In genomic region chr12:131982041-131982440, GRCh38 we compare ENCODE assay signal across 25 cellular contexts. TPM values are rescaled to one million over a fixed set of nuclear protein-coding genes. Genes with fewer than 3 reads are reported as not detected.
DNase-seq lines count a peak whose midpoint lies in the region; ATAC-seq, FAIRE-seq and TF ChIP-seq lines count a peak whose summit lies in the region.
"Had no signal": no experiment of that assay in that cellular context is flagged by ENCODE, and none has a peak within 500 bp of the region (broad histone marks: within the 10 kb centered on the region; RNA-seq: fewer than 3 reads in every experiment).

No MANE protein-coding gene starts in this region.

- H3K27me3 Mint-ChIP-seq in activated CD4-positive, alpha-beta T cell treated with anti-CD3 and anti-CD28 coated beads, Interleukin-2, amount 10 ng/mL, durations not matched to agents 7 days and 5 days: no peaks in the 10 kb centered on the region
- no peaks in the 10 kb centered on the region for H3K27me3 Mint-ChIP-seq in osteocyte (ENCODE audit: unreplicated experiment)
- H3K27me3 Mint-ChIP-seq: B cell; CD4-positive, CD25-positive, alpha-beta regulatory T cell; CD8-positive, alpha-beta memory T cell had no signal

- H3K36me3 ChIP-seq in right atrium auricular region (peaks cover 66% of the 10 kb centered on the region), MG63 (peaks cover 73% of the 10 kb centered on the region)

- CTCF ChIA-PET in activated CD4-positive, alpha-beta T cell treated with anti-CD3 and anti-CD28 coated beads, Interleukin-2, amount 10 ng/mL, durations not matched to agents 7 days and 5 days (lab: Charles Lee): interaction anchor here (0.9 kb wide), 1 partner anchor 24 kb away, joined by 3 read pairs; no protein-coding TSS in a partner anchor

- intact Hi-C loops in right cardiac atrium (cut with DNase I): loop anchor here in 1 of 4 donors (10.0 kb wide), 1 partner anchor 367 kb away; no protein-coding TSS in a partner anchor

- H3K4me1 Mint-ChIP-seq in activated CD4-positive, alpha-beta T cell treated with anti-CD3 and anti-CD28 coated beads, Interleukin-2, amount 10 ng/mL, durations not matched to agents 7 days and 5 days: peaks cover 2% of the 10 kb centered on the region
- no peaks in the 10 kb centered on the region for H3K4me1 Mint-ChIP-seq in osteocyte (ENCODE audit: unreplicated experiment)
- H3K4me1 Mint-ChIP-seq: B cell had no signal

- H3K36me3 Mint-ChIP-seq in activated CD4-positive, alpha-beta T cell treated with anti-CD3 and anti-CD28 coated beads, Interleukin-2, amount 10 ng/mL, durations not matched to agents 7 days and 5 days (ENCODE audit: low read depth): peaks cover 27% of the 10 kb centered on the region
- peaks cover 26% of the 10 kb centered on the region for H3K36me3 Mint-ChIP-seq in osteocyte (ENCODE audit: unreplicated experiment)

- H3K4me1 ChIP-seq in right atrium auricular region: no peaks in the 10 kb centered on the region
- no peaks in the 10 kb centered on the region for H3K4me1 ChIP-seq in right cardiac atrium (ENCODE audit: control insufficient read depth, insufficient read depth, low read length)

- H3K9me3 ChIP-seq in right atrium auricular region (no peaks in the 10 kb centered on the region), right cardiac atrium (ENCODE audit: control insufficient read depth, low read length) (no peaks in the 10 kb centered on the region), MG63 (no peaks in the 10 kb centered on the region)
- H3K9me3 ChIP-seq: BLaER1 had no signal

- TF ChIP-seq CTCF in right atrium auricular region (IDR thresholded peaks at IDR 0.05) (no peak), osteocyte (IDR thresholded peaks at IDR 0.05) (no peak)

- no peak for FAIRE-seq in GM12891 (lab: Jason Lieb, UNC)
- FAIRE-seq: A204.1, D721Med, GM12878, GM18507, H1 had no signal

- 96% methylated on average over 17 of the region's 17 CpGs for WGBS in right cardiac atrium

- no peak for DNase-seq in activated CD4-positive, alpha-beta T cell treated with anti-CD3 and anti-CD28 coated beads, Interleukin-2, amount 10 ng/mL, durations not matched to agents 7 days and 5 days
- DNase-seq in activated CD4-positive, alpha-beta T cell treated with anti-CD3 and anti-CD28 coated beads for 4 hours: no peak
- DNase-seq in right atrium auricular region (ENCODE audit: low spot score) (peak; percentile 38), right cardiac atrium (no peak), osteocyte (ENCODE audit: extremely low spot score, unreplicated experiment) (peak; percentile 69), MG63 (no peak), GM12891 (ENCODE audit: insufficient read length, low spot score) (no peak), HuH-7.5 (ENCODE audit: low spot score) (no peak)
- DNase-seq: CD4-positive, CD25-positive, alpha-beta regulatory T cell; CD8-positive, alpha-beta memory T cell; DMS 273 treated with DMSO at 0.1 percent for 48 hours; DMS79; EL; GDM1; H9 had no signal

- H3K27ac ChIP-seq in right atrium auricular region: no peak overlapping the region
- H3K27ac ChIP-seq in right cardiac atrium (ENCODE audit: low read length): no peak overlapping the region
- H3K27ac ChIP-seq: 22Rv1, BLaER1, C4-2B had no signal

- H3K9me3 Mint-ChIP-seq in activated CD4-positive, alpha-beta T cell treated with anti-CD3 and anti-CD28 coated beads, Interleukin-2, amount 10 ng/mL, durations not matched to agents 7 days and 5 days: no peaks in the 10 kb centered on the region
- no peaks in the 10 kb centered on the region for H3K9me3 Mint-ChIP-seq in osteocyte (ENCODE audit: unreplicated experiment)
- H3K9me3 Mint-ChIP-seq: CD4-positive, CD25-positive, alpha-beta regulatory T cell; CD8-positive, alpha-beta memory T cell; H9 had no signal

- POLR2A ChIA-PET in activated CD4-positive, alpha-beta T cell treated with anti-CD3 and anti-CD28 coated beads, Interleukin-2, amount 10 ng/mL, durations not matched to agents 7 days and 5 days (lab: Charles Lee): no interaction called here

- H3K4me3 Mint-ChIP-seq in activated CD4-positive, alpha-beta T cell treated with anti-CD3 and anti-CD28 coated beads, Interleukin-2, amount 10 ng/mL, durations not matched to agents 7 days and 5 days: no peak overlapping the region
- no peak overlapping the region for H3K4me3 Mint-ChIP-seq in osteocyte (ENCODE audit: unreplicated experiment)
- H3K4me3 Mint-ChIP-seq: B cell; CD4-positive, CD25-positive, alpha-beta regulatory T cell; CD8-positive, alpha-beta memory T cell; H9 had no signal

- H3K27ac Mint-ChIP-seq in activated CD4-positive, alpha-beta T cell treated with anti-CD3 and anti-CD28 coated beads, Interleukin-2, amount 10 ng/mL, durations not matched to agents 7 days and 5 days: peak overlapping the region; percentile 57
- no peak overlapping the region for H3K27ac Mint-ChIP-seq in osteocyte (ENCODE audit: unreplicated experiment)
- H3K27ac Mint-ChIP-seq: B cell; CD4-positive, CD25-positive, alpha-beta regulatory T cell had no signal

- no peak for ATAC-seq in right cardiac atrium
- ATAC-seq: GM12878, HCT116 had no signal

- TF ChIP-seq POLR2A in GM12891 (IDR thresholded peaks at IDR 0.05; ENCODE audit: low read depth, low read length): no peak

- no peak overlapping the region for H3K4me3 ChIP-seq in right atrium auricular region
- no peak overlapping the region for H3K4me3 ChIP-seq in right cardiac atrium (ENCODE audit: low read length)
- no peak overlapping the region for H3K4me3 ChIP-seq in MG63
- H3K4me3 ChIP-seq: BLaER1, GM12878 had no signal

- H3K27me3 ChIP-seq in right atrium auricular region (no peaks in the 10 kb centered on the region), right cardiac atrium (ENCODE audit: control insufficient read depth, insufficient read depth) (no peaks in the 10 kb centered on the region), MG63 (no peaks in the 10 kb centered on the region)
- H3K27me3 ChIP-seq: BLaER1 had no signal

TF ChIP-seq in GM12891, 5 proteins besides CTCF, POLR2A, EP300 and RAD21:
- TF ChIP-seq TAF1 (IDR thresholded peaks at IDR 0.05; ENCODE audit: low read depth, low read length) (no peak), POLR2AphosphoS5 (IDR thresholded peaks at IDR 0.05; ENCODE audit: low read depth, low read length) (no peak), PAX5 (IDR thresholded peaks at IDR 0.05; ENCODE audit: insufficient read depth, low read length, severe bottlenecking) (no peak), POU2F2 (IDR thresholded peaks at IDR 0.05; ENCODE audit: low read depth, low read length) (no peak), SPI1 (IDR thresholded peaks at IDR 0.05; ENCODE audit: low read depth, low read length) (no peak)

RNA-seq across cellular contexts. Expression of gene EP400, which starts 32.3 kb away (rescaled TPM):
- 10 to 100 TPM; 53.9 to 57.0 TPM for total RNA-seq in activated CD4-positive, alpha-beta T cell treated with anti-CD3 and anti-CD28 coated beads, Interleukin-2, amount 10 ng/mL, durations not matched to agents 7 days and 5 days
- total RNA-seq in right atrium auricular region (10 to 100 TPM; 10.5 to 15.5 TPM), right cardiac atrium (10 to 100 TPM; 15.5 to 21.6 (median 18.1) TPM), osteocyte (51.3 and 51.8 TPM in 2 replicates)
- 10.1 TPM for polyA plus RNA-seq in right cardiac atrium
- total RNA-seq in MG63 (2014; rRNA removed; shearing (Covaris generic); ENCODE audit: low replicate concordance): 6.0 and 13.1 TPM in 2 replicates
- polyA plus RNA-seq in GM12891 (2012; ENCODE audit: low read depth, missing spikeins): 12.5 TPM

RNA-seq across cellular contexts. Expression of gene PUS1, which starts 53.0 kb away (rescaled TPM):
- total RNA-seq in activated CD4-positive, alpha-beta T cell treated with anti-CD3 and anti-CD28 coated beads, Interleukin-2, amount 10 ng/mL, durations not matched to agents 7 days and 5 days: 10 to 100 TPM; 34.4 to 45.7 TPM
- total RNA-seq in right atrium auricular region (10 to 100 TPM in 1 of 2 donors, 1 to 10 TPM in 1; 5.0 to 10.3 TPM), right cardiac atrium (10 to 100 TPM in 1 of 4 donors, 1 to 10 TPM in 3; 7.2 to 13.7 (median 7.9) TPM), osteocyte (18.8 and 19.5 TPM in 2 replicates)
- polyA plus RNA-seq in right cardiac atrium: 7.2 TPM
- 55.1 and 91.2 TPM in 2 replicates for total RNA-seq in MG63 (2014; rRNA removed; shearing (Covaris generic); ENCODE audit: low replicate concordance)
- polyA plus RNA-seq in GM12891 (2012; ENCODE audit: low read depth, missing spikeins): 19.9 TPM

Comparison
In these comparisons a context has a peak if more than half of its experiments do, and no peak if none do; other contexts are left out.
1. DNase-seq: peak in right atrium auricular region (single experiment) and osteocyte (single experiment); none in activated CD4-positive, alpha-beta T cell treated with anti-CD3 and anti-CD28 coated beads, Interleukin-2, amount 10 ng/mL, durations not matched to agents 7 days and 5 days (single experiment), activated CD4-positive, alpha-beta T cell treated with anti-CD3 and anti-CD28 coated beads for 4 hours (0 of 2), right cardiac atrium (0 of 3), MG63 (single experiment), GM12891 (single experiment) and HuH-7.5 (single experiment).